ENCODE assay signal across 8 cellular contexts in the genomic region with DNA sequence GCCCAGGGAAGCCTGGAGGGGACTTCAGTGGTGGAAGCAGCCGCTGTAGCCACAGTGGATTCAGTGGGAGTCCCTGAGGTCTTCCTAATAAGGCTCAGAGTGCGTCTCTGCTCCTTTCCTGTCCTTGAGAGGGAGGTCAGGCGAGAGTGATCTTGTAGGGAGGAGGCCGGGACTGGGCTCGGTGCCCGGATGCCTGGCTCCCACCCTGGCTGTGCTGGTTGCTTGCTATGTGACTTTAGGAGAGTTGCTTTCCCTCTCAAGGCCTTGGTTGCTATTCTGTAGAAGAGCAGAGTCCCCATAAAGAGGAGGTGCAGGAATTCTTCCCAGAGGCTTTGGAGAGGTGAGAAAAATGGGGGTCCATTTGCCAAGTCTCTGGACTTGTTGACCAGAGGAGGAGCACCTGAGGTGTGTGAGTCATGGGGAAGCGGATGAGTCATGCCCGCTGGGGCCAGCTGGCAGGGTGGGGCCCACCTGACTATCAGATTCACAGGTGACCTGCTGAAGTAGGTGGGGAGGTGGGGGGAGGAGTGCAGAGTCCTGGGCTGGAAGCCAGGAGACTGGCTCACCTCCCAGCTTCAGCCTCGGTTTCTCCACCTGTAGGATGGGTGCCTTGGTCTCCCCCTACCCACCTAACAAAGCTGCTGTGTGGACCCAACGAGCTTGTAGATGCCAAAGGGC. TPM values are rescaled to one million over a fixed set of nuclear protein-coding genes. Genes with fewer than 3 reads are reported as not detected.
A peak's percentile ranks its signal among the peaks of the same experiment; 100 is the strongest.
DNase-seq lines count a peak whose midpoint lies in the region; ATAC-seq and TF ChIP-seq lines count a peak whose summit lies in the region.

No MANE protein-coding gene starts in this region.

- no peaks in the 10 kb centered on the region for H3K9me3 ChIP-seq in OCI-LY7 (ENCODE audit: low read length)

- H3K79me2 ChIP-seq in OCI-LY7 (ENCODE audit: insufficient read depth, low read depth, low read length) = no peaks in the 10 kb centered on the region

- no peak for TF ChIP-seq CTCF in AG10803 (conservative IDR thresholded peaks at IDR 0.05; ENCODE audit: low read length)
- no peak for TF ChIP-seq CTCF in endothelial cell (IDR thresholded peaks at IDR 0.05; ENCODE audit: unreplicated experiment)
- TF ChIP-seq CTCF in OCI-LY7 (conservative IDR thresholded peaks at IDR 0.05; ENCODE audit: low read length) = no peak

- peak; percentile 53 for DNase-seq in AG10803 (ENCODE audit: low read depth)
- peak; percentile 40 for DNase-seq in NCI-H2107 treated with DMSO at 0.1 percent for 48 hours (lab: John Stamatoyannopoulos, UW; ENCODE audit: unreplicated experiment)
- no peak for DNase-seq in endothelial cell (ENCODE audit: low spot score)
- DNase-seq in mucosa of gallbladder (ENCODE audit: low spot score) = peak; percentile 95
- no peak for DNase-seq in SK-N-DZ (ENCODE audit: low spot score)
- DNase-seq in OCI-LY7 (ENCODE audit: low spot score) = no peak
- no peak for DNase-seq in GDM1 (lab: John Stamatoyannopoulos, UW)

- CTCF ChIA-PET in OCI-LY7 (lab: Charles Lee; ENCODE audit: unreplicated experiment) = no interaction called here

- H3K9me2 ChIP-seq in OCI-LY7 (ENCODE audit: insufficient read depth, low read length) = no peaks in the 10 kb centered on the region

- ATAC-seq in HG02763 (IDR thresholded peaks at IDR 0.05; ENCODE audit: unreplicated experiment) = no peak

- POLR2A ChIA-PET in OCI-LY7 (lab: Charles Lee) = no interaction called here

- no peak overlapping the region for H3K4me2 ChIP-seq in OCI-LY7 (ENCODE audit: low read length)

- H3K36me3 ChIP-seq in OCI-LY7 (ENCODE audit: insufficient read depth, low read length) = no peaks in the 10 kb centered on the region

- peak overlapping the region; percentile 59 for H3K4me3 Mint-ChIP-seq in endothelial cell (ENCODE audit: unreplicated experiment)

- H2AFZ ChIP-seq in OCI-LY7 (ENCODE audit: low read length) = no peak overlapping the region

- peaks cover 19% of the 10 kb centered on the region for H3K36me3 Mint-ChIP-seq in endothelial cell (ENCODE audit: low read depth, unreplicated experiment)

- no TSS peak for BruUV-seq in OCI-LY7 (replicated peaks; lab: Mats Ljungman, UMichigan)

- no peaks in the 10 kb centered on the region for H3K9me3 Mint-ChIP-seq in endothelial cell (ENCODE audit: unreplicated experiment)

- intact Hi-C loops in OCI-LY7 (cut with micrococcal nuclease; ENCODE audit: unreplicated experiment) = no loop called here

- H3K4me1 ChIP-seq in OCI-LY7 (ENCODE audit: insufficient read depth, low read length, poor library complexity, severe bottlenecking) = no peaks in the 10 kb centered on the region

- peaks cover 17% of the 10 kb centered on the region for H3K27me3 Mint-ChIP-seq in endothelial cell (ENCODE audit: unreplicated experiment)

- H4K20me1 ChIP-seq in OCI-LY7 (ENCODE audit: insufficient read depth, low read length) = no peaks in the 10 kb centered on the region

- H3K27ac ChIP-seq in OCI-LY7 (ENCODE audit: low read depth, low read length, poor library complexity, severe bottlenecking) = no peak overlapping the region

- H3K4me3 ChIP-seq in AG10803 (ENCODE audit: low read length) (no peak overlapping the region), OCI-LY7 (ENCODE audit: low read depth, low read length, poor library complexity, severe bottlenecking) (no peak overlapping the region)

- H3K27ac Mint-ChIP-seq in endothelial cell (ENCODE audit: unreplicated experiment) = no peak overlapping the region

- peaks cover 48% of the 10 kb centered on the region for H3K4me1 Mint-ChIP-seq in endothelial cell (ENCODE audit: unreplicated experiment)

RNA-seq across cellular contexts. Expression of a gene that starts 13.8 kb away (rescaled TPM):
- total RNA-seq in endothelial cell (ENCODE audit: unreplicated experiment) (205 TPM), mucosa of gallbladder (521 TPM), OCI-LY7 (2022) (13.4 and 15.3 TPM in 2 replicates)
- polyA plus RNA-seq in SK-N-DZ (2014; cell fraction: cytosol; rRNA removed) = 0.10 and 1.2 TPM in 2 replicates
- 0.72 and 2.9 TPM in 2 replicates for polyA plus RNA-seq in SK-N-DZ (2014; cell fraction: nucleus; rRNA removed)
- total RNA-seq in OCI-LY7 (2014; rRNA removed; shearing (Covaris generic)) = 10.9 and 16.3 TPM in 2 replicates

Comparison
In these comparisons a context has a peak if more than half of its experiments do, and no peak if none do; other contexts are left out.
1. DNase-seq: peak in AG10803 (single experiment), NCI-H2107 treated with DMSO at 0.1 percent for 48 hours (single experiment) and mucosa of gallbladder (single experiment); none in endothelial cell (single experiment), SK-N-DZ (single experiment), OCI-LY7 (single experiment) and GDM1 (single experiment).
2. RNA of a gene that starts 13.8 kb away (total RNA-seq): 521 TPM in mucosa of gallbladder (single experiment) and 205 TPM in endothelial cell (single experiment); 10.9 to 16.3 TPM in OCI-LY7; every median in the first group is over 10 times any median in the second.